1 cellular context compared by ENCODE assay signal in the genomic region with DNA sequence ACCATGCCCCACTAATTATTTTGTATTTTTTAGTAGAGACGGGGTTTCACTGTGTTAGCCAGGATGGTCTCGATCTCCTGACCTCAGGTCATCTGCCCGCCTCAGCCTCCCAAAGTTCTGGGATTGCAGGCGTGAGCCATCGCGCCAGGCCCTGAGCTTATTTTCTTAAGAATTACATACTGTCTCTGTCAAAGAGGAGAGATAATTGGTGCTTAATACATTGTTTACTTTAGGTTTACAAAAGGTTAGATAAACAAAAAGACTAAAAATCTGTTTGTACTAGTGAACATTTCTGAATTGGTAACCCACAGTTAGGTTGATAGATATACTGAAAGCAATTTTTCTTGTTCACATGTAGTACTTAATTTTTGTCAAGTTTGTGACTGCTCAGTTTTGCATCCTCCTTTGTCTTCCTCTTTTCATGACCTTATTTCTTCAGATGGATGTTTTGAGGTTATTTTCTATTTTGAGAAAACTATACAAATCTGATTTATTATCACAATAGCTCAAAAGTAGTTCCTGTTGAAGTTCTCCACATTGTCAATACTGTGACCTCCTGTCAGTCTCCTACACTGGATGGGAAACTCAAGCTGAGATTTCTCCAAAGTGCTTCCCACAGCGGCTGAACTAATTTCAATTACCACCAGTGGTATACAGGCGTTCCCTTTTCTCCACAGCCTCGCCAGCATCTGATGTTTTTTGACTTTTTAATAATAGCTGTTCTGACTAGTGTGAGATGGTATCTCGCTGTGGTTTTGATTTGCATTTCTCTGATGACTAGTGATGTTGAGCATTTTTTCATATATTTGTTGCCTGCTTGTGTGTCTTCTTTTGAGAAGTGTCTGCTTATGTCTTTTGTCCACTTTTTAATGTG.
TF ChIP-seq lines count a peak whose summit lies in the region.

No MANE protein-coding gene starts in this region.

TF ChIP-seq in HepG2, 621 proteins besides CTCF, POLR2A, EP300 and RAD21 (continued from another document and continues in another):
- TF ChIP-seq ZNF235 (CRISPR knock-in tag; IDR thresholded peaks at IDR 0.05; ENCODE audit: borderline replicate concordance): no peak
- TF ChIP-seq HES4 (CRISPR knock-in tag; IDR thresholded peaks at IDR 0.05; ENCODE audit: borderline replicate concordance): no peak
- TF ChIP-seq, protein P1, sequence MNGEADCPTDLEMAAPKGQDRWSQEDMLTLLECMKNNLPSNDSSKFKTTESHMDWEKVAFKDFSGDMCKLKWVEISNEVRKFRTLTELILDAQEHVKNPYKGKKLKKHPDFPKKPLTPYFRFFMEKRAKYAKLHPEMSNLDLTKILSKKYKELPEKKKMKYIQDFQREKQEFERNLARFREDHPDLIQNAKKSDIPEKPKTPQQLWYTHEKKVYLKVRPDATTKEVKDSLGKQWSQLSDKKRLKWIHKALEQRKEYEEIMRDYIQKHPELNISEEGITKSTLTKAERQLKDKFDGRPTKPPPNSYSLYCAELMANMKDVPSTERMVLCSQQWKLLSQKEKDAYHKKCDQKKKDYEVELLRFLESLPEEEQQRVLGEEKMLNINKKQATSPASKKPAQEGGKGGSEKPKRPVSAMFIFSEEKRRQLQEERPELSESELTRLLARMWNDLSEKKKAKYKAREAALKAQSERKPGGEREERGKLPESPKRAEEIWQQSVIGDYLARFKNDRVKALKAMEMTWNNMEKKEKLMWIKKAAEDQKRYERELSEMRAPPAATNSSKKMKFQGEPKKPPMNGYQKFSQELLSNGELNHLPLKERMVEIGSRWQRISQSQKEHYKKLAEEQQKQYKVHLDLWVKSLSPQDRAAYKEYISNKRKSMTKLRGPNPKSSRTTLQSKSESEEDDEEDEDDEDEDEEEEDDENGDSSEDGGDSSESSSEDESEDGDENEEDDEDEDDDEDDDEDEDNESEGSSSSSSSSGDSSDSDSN (CRISPR knock-in tag; IDR thresholded peaks at IDR 0.05): no peak
- TF ChIP-seq ATF7 (IDR thresholded peaks at IDR 0.05): no peak
- TF ChIP-seq ATF7 (CRISPR knock-in tag; IDR thresholded peaks at IDR 0.05): no peak
- TF ChIP-seq SAP130 (CRISPR knock-in tag; IDR thresholded peaks at IDR 0.05; ENCODE audit: low read depth): peak; percentile 36; the same call in 1 of the 2 replicates
- TF ChIP-seq, protein P2, sequence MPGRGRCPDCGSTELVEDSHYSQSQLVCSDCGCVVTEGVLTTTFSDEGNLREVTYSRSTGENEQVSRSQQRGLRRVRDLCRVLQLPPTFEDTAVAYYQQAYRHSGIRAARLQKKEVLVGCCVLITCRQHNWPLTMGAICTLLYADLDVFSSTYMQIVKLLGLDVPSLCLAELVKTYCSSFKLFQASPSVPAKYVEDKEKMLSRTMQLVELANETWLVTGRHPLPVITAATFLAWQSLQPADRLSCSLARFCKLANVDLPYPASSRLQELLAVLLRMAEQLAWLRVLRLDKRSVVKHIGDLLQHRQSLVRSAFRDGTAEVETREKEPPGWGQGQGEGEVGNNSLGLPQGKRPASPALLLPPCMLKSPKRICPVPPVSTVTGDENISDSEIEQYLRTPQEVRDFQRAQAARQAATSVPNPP (CRISPR knock-in tag; IDR thresholded peaks at IDR 0.05): no peak
- TF ChIP-seq, protein P3, sequence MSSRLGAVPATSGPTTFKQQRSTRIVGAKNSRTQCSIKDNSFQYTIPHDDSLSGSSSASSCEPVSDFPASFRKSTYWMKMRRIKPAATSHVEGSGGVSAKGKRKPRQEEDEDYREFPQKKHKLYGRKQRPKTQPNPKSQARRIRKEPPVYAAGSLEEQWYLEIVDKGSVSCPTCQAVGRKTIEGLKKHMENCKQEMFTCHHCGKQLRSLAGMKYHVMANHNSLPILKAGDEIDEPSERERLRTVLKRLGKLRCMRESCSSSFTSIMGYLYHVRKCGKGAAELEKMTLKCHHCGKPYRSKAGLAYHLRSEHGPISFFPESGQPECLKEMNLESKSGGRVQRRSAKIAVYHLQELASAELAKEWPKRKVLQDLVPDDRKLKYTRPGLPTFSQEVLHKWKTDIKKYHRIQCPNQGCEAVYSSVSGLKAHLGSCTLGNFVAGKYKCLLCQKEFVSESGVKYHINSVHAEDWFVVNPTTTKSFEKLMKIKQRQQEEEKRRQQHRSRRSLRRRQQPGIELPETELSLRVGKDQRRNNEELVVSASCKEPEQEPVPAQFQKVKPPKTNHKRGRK (CRISPR knock-in tag; IDR thresholded peaks at IDR 0.05): no peak
- no peak for TF ChIP-seq XBP1 (CRISPR knock-in tag; IDR thresholded peaks at IDR 0.05)
- TF ChIP-seq, protein P4, sequence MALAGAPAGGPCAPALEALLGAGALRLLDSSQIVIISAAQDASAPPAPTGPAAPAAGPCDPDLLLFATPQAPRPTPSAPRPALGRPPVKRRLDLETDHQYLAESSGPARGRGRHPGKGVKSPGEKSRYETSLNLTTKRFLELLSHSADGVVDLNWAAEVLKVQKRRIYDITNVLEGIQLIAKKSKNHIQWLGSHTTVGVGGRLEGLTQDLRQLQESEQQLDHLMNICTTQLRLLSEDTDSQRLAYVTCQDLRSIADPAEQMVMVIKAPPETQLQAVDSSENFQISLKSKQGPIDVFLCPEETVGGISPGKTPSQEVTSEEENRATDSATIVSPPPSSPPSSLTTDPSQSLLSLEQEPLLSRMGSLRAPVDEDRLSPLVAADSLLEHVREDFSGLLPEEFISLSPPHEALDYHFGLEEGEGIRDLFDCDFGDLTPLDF (CRISPR knock-in tag; IDR thresholded peaks at IDR 0.05): no peak
- TF ChIP-seq MZF1 (CRISPR knock-in tag; IDR thresholded peaks at IDR 0.05; ENCODE audit: borderline replicate concordance): no peak
- no peak for TF ChIP-seq SRSF1 (optimal IDR thresholded peaks at IDR 0.05; ENCODE audit: low read depth, low read length)
- TF ChIP-seq POLR2AphosphoS5 (IDR thresholded peaks at IDR 0.05; ENCODE audit: low read depth, low read length): no peak
- TF ChIP-seq, protein P5, sequence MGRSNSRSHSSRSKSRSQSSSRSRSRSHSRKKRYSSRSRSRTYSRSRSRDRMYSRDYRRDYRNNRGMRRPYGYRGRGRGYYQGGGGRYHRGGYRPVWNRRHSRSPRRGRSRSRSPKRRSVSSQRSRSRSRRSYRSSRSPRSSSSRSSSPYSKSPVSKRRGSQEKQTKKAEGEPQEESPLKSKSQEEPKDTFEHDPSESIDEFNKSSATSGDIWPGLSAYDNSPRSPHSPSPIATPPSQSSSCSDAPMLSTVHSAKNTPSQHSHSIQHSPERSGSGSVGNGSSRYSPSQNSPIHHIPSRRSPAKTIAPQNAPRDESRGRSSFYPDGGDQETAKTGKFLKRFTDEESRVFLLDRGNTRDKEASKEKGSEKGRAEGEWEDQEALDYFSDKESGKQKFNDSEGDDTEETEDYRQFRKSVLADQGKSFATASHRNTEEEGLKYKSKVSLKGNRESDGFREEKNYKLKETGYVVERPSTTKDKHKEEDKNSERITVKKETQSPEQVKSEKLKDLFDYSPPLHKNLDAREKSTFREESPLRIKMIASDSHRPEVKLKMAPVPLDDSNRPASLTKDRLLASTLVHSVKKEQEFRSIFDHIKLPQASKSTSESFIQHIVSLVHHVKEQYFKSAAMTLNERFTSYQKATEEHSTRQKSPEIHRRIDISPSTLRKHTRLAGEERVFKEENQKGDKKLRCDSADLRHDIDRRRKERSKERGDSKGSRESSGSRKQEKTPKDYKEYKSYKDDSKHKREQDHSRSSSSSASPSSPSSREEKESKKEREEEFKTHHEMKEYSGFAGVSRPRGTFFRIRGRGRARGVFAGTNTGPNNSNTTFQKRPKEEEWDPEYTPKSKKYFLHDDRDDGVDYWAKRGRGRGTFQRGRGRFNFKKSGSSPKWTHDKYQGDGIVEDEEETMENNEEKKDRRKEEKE (IDR thresholded peaks at IDR 0.05): no peak
- TF ChIP-seq, protein P6, sequence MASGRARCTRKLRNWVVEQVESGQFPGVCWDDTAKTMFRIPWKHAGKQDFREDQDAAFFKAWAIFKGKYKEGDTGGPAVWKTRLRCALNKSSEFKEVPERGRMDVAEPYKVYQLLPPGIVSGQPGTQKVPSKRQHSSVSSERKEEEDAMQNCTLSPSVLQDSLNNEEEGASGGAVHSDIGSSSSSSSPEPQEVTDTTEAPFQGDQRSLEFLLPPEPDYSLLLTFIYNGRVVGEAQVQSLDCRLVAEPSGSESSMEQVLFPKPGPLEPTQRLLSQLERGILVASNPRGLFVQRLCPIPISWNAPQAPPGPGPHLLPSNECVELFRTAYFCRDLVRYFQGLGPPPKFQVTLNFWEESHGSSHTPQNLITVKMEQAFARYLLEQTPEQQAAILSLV (CRISPR knock-in tag; IDR thresholded peaks at IDR 0.05; ENCODE audit: borderline replicate concordance): no peak
- TF ChIP-seq SALL1 (CRISPR knock-in tag; IDR thresholded peaks at IDR 0.05): peak; percentile 63
- TF ChIP-seq, protein P7, sequence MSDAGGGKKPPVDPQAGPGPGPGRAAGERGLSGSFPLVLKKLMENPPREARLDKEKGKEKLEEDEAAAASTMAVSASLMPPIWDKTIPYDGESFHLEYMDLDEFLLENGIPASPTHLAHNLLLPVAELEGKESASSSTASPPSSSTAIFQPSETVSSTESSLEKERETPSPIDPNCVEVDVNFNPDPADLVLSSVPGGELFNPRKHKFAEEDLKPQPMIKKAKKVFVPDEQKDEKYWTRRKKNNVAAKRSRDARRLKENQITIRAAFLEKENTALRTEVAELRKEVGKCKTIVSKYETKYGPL (CRISPR knock-in tag; IDR thresholded peaks at IDR 0.05): no peak
- TF ChIP-seq SOX13 (IDR thresholded peaks at IDR 0.05): no peak
- peak in 1 of 2 experiments; percentile 66; a peak in 1 of 4 replicates for TF ChIP-seq SOX13 (CRISPR knock-in tag; conservative IDR thresholded peaks at IDR 0.05 in 1 of 2, IDR thresholded peaks at IDR 0.05 in 1 of 2)
- TF ChIP-seq, protein P8, sequence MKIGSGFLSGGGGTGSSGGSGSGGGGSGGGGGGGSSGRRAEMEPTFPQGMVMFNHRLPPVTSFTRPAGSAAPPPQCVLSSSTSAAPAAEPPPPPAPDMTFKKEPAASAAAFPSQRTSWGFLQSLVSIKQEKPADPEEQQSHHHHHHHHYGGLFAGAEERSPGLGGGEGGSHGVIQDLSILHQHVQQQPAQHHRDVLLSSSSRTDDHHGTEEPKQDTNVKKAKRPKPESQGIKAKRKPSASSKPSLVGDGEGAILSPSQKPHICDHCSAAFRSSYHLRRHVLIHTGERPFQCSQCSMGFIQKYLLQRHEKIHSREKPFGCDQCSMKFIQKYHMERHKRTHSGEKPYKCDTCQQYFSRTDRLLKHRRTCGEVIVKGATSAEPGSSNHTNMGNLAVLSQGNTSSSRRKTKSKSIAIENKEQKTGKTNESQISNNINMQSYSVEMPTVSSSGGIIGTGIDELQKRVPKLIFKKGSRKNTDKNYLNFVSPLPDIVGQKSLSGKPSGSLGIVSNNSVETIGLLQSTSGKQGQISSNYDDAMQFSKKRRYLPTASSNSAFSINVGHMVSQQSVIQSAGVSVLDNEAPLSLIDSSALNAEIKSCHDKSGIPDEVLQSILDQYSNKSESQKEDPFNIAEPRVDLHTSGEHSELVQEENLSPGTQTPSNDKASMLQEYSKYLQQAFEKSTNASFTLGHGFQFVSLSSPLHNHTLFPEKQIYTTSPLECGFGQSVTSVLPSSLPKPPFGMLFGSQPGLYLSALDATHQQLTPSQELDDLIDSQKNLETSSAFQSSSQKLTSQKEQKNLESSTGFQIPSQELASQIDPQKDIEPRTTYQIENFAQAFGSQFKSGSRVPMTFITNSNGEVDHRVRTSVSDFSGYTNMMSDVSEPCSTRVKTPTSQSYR (CRISPR knock-in tag; IDR thresholded peaks at IDR 0.05; ENCODE audit: borderline replicate concordance): no peak
- TF ChIP-seq HDAC1 (CRISPR knock-in tag; IDR thresholded peaks at IDR 0.05): peak; percentile 39; the same call in 1 of the 2 replicates
- no peak for TF ChIP-seq ZSCAN31 (CRISPR knock-in tag; IDR thresholded peaks at IDR 0.05; ENCODE audit: low read depth)
- TF ChIP-seq GATAD1 (CRISPR knock-in tag; IDR thresholded peaks at IDR 0.05): no peak
- TF ChIP-seq ISL2 (CRISPR knock-in tag; IDR thresholded peaks at IDR 0.05): peak; percentile 27; the same call in 1 of the 2 replicates
- TF ChIP-seq GATAD2A (CRISPR knock-in tag; IDR thresholded peaks at IDR 0.05): peak; percentile 59
- TF ChIP-seq ZFP37 (CRISPR knock-in tag; IDR thresholded peaks at IDR 0.05; ENCODE audit: borderline replicate concordance): no peak
- TF ChIP-seq RAD51 (IDR thresholded peaks at IDR 0.05; ENCODE audit: borderline replicate concordance): no peak
- TF ChIP-seq CCDC6 (CRISPR knock-in tag; IDR thresholded peaks at IDR 0.05): no peak
- TF ChIP-seq, protein P9, sequence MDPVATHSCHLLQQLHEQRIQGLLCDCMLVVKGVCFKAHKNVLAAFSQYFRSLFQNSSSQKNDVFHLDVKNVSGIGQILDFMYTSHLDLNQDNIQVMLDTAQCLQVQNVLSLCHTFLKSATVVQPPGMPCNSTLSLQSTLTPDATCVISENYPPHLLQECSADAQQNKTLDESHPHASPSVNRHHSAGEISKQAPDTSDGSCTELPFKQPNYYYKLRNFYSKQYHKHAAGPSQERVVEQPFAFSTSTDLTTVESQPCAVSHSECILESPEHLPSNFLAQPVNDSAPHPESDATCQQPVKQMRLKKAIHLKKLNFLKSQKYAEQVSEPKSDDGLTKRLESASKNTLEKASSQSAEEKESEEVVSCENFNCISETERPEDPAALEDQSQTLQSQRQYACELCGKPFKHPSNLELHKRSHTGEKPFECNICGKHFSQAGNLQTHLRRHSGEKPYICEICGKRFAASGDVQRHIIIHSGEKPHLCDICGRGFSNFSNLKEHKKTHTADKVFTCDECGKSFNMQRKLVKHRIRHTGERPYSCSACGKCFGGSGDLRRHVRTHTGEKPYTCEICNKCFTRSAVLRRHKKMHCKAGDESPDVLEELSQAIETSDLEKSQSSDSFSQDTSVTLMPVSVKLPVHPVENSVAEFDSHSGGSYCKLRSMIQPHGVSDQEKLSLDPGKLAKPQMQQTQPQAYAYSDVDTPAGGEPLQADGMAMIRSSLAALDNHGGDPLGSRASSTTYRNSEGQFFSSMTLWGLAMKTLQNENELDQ (CRISPR knock-in tag; IDR thresholded peaks at IDR 0.05; ENCODE audit: borderline replicate concordance): no peak
- TF ChIP-seq, protein P10, sequence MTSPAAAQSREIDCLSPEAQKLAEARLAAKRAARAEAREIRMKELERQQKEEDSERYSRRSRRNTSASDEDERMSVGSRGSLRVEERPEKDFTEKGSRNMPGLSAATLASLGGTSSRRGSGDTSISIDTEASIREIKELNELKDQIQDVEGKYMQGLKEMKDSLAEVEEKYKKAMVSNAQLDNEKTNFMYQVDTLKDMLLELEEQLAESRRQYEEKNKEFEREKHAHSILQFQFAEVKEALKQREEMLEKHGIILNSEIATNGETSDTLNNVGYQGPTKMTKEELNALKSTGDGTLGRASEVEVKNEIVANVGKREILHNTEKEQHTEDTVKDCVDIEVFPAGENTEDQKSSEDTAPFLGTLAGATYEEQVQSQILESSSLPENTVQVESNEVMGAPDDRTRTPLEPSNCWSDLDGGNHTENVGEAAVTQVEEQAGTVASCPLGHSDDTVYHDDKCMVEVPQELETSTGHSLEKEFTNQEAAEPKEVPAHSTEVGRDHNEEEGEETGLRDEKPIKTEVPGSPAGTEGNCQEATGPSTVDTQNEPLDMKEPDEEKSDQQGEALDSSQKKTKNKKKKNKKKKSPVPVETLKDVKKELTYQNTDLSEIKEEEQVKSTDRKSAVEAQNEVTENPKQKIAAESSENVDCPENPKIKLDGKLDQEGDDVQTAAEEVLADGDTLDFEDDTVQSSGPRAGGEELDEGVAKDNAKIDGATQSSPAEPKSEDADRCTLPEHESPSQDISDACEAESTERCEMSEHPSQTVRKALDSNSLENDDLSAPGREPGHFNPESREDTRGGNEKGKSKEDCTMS (CRISPR knock-in tag; conservative IDR thresholded peaks at IDR 0.05): no peak
- 0 out of 2 replicates have a peak, but pooled peaks have one; percentile 11 for TF ChIP-seq PPARG (CRISPR knock-in tag; conservative IDR thresholded peaks at IDR 0.05)
- TF ChIP-seq PTBP1 (IDR thresholded peaks at IDR 0.05; ENCODE audit: low read depth, low read length, poor library complexity, severe bottlenecking): no peak
- TF ChIP-seq CCAR2 (optimal IDR thresholded peaks at IDR 0.05; ENCODE audit: low read depth, low read length): no peak
- no peak for TF ChIP-seq FOXP1 (IDR thresholded peaks at IDR 0.05)
- peak; percentile 9; the same call in 1 of the 2 replicates for TF ChIP-seq FOXP1 (CRISPR knock-in tag; IDR thresholded peaks at IDR 0.05)
